Comparison of ENCODE assay signal across 12 cellular contexts in genomic region chr10:48535416-48536225, GRCh38.
A peak's percentile ranks its signal among the peaks of the same experiment; 100 is the strongest.
DNase-seq lines count a peak whose midpoint lies in the region; ATAC-seq and TF ChIP-seq lines count a peak whose summit lies in the region.
"Had no signal": no experiment of that assay in that cellular context is flagged by ENCODE, and none has a peak within 500 bp of the region (broad histone marks: within the 10 kb centered on the region; RNA-seq: fewer than 3 reads in every experiment).

No MANE protein-coding gene starts in this region.

- peaks cover 18% of the 10 kb centered on the region for H3K4me1 Mint-ChIP-seq in endodermal cell

- no peaks in the 10 kb centered on the region for H3K9me3 ChIP-seq in MM.1S (replicated peaks; ENCODE audit: insufficient read depth, low read length)
- H3K9me3 ChIP-seq in endodermal cell (ENCODE audit: control insufficient read depth, low read length): no peaks in the 10 kb centered on the region
- no peaks in the 10 kb centered on the region for H3K9me3 ChIP-seq in aorta (ENCODE audit: control insufficient read depth, low read length)
- H3K9me3 ChIP-seq in transverse colon: no peaks in the 10 kb centered on the region

- no peaks in the 10 kb centered on the region for H3K9me2 ChIP-seq in MM.1S (replicated peaks; ENCODE audit: insufficient read depth, low read length)

- peak overlapping the region; percentile 33 for H2AFZ ChIP-seq in MM.1S (ENCODE audit: low read length)

- H3F3A ChIP-seq in MM.1S (ENCODE audit: insufficient read depth, low read length): no peaks in the 10 kb centered on the region

- ATAC-seq in aorta (ENCODE audit: low FRiP score) (no peak), HG03196 (IDR thresholded peaks at IDR 0.05; ENCODE audit: unreplicated experiment) (no peak)

- no peak for TF ChIP-seq EP300 in transverse colon (IDR thresholded peaks at IDR 0.05; ENCODE audit: low read depth)

- no peak for TF ChIP-seq POLR2A in transverse colon (IDR thresholded peaks at IDR 0.05)

- H3K27ac ChIP-seq in MM.1S (ENCODE audit: low read length) (no peak overlapping the region), endodermal cell (ENCODE audit: low read depth, low read length) (no peak overlapping the region), aorta (ENCODE audit: low read depth in 1 of 2, low read length in 2 of 2) (no peak overlapping the region), transverse colon (no peak overlapping the region)
- H3K27ac ChIP-seq: C4-2B had no signal

- no peaks in the 10 kb centered on the region for H4K20me1 ChIP-seq in MM.1S (ENCODE audit: insufficient read depth, low read length)

- DNase-seq in MM.1S (peak; percentile 66), endodermal cell (peak; percentile 80), retinal pigment epithelial cell (ENCODE audit: low read depth) (no peak), aorta (no peak), transverse colon (no peak), A172 (ENCODE audit: low spot score) (no peak)
- DNase-seq: activated naive CD4-positive, alpha-beta T cell treated with anti-CD3 and anti-CD28 coated beads for 36 hours; NCI-H1105 treated with DMSO at 0.1 percent for 48 hours had no signal

- H3K4me1 ChIP-seq in MM.1S (ENCODE audit: low read length): peaks cover 12% of the 10 kb centered on the region
- peaks cover 15% of the 10 kb centered on the region for H3K4me1 ChIP-seq in endodermal cell (ENCODE audit: control insufficient read depth, insufficient read depth, low read length)
- no peaks in the 10 kb centered on the region for H3K4me1 ChIP-seq in aorta (ENCODE audit: control insufficient read depth in 1 of 2, insufficient read depth in 2 of 2, low read length in 2 of 2)
- H3K4me1 ChIP-seq in transverse colon: no peaks in the 10 kb centered on the region

- 92 to 96% methylated on average over 8 to 13 of the region's 13 CpGs for WGBS in endodermal cell (ENCODE audit: insufficient coverage in 1 of 2, insufficient read length in 1 of 2), 2 experiments
- 90 to 93% methylated on average over 13 of the region's 13 CpGs for WGBS in aorta, 2 donors
- WGBS in transverse colon (ENCODE audit: low coverage in 1 of 2), 2 donors: 83 to 90% methylated on average over 2 to 13 of the region's 13 CpGs

- no peaks in the 10 kb centered on the region for H3K36me3 Mint-ChIP-seq in endodermal cell (ENCODE audit: low read depth)
- H3K36me3 Mint-ChIP-seq: IgD-negative memory B cell had no signal

- H3K4me3 Mint-ChIP-seq in endodermal cell: no peak overlapping the region
- H3K4me3 Mint-ChIP-seq: activated naive CD4-positive, alpha-beta T cell treated with anti-CD3 and anti-CD28 coated beads for 36 hours; IgD-negative memory B cell had no signal

- H3K4me3 ChIP-seq in MM.1S (ENCODE audit: low read length): no peak overlapping the region
- H3K4me3 ChIP-seq in endodermal cell (ENCODE audit: low read length): no peak overlapping the region
- no peak overlapping the region for H3K4me3 ChIP-seq in retinal pigment epithelial cell (ENCODE audit: low read length)
- H3K4me3 ChIP-seq in aorta (ENCODE audit: low read length in 2 of 2): no peak overlapping the region
- H3K4me3 ChIP-seq in transverse colon: no peak overlapping the region

- in situ Hi-C loops in transverse colon (cut with MboI; ENCODE audit: low pct_ligation_motif_present in 1 of 4, low pct_unique_long_range_greater_than_20kb in 1 of 4, low sequenced_read_pairs in 3 of 4): loop anchor here in 1 of 4 donors (25.0 kb wide), 1 partner anchor 173 kb away; no protein-coding TSS in a partner anchor

- no peaks in the 10 kb centered on the region for H3K36me3 ChIP-seq in MM.1S (replicated peaks; ENCODE audit: insufficient read depth, low read length)
- H3K36me3 ChIP-seq in endodermal cell (ENCODE audit: control insufficient read depth, insufficient read depth, low read length): no peaks in the 10 kb centered on the region
- no peaks in the 10 kb centered on the region for H3K36me3 ChIP-seq in aorta (ENCODE audit: control insufficient read depth in 1 of 2, insufficient read depth in 2 of 2, low read length in 1 of 2)
- no peaks in the 10 kb centered on the region for H3K36me3 ChIP-seq in transverse colon

- H3K79me2 ChIP-seq in MM.1S (ENCODE audit: low read length): no peaks in the 10 kb centered on the region

- H3K9me3 Mint-ChIP-seq in endodermal cell: no peaks in the 10 kb centered on the region
- H3K9me3 Mint-ChIP-seq: activated naive CD4-positive, alpha-beta T cell treated with anti-CD3 and anti-CD28 coated beads for 36 hours; IgD-negative memory B cell had no signal

- H3K9ac ChIP-seq in MM.1S (ENCODE audit: low read length) (no peak overlapping the region), endodermal cell (ENCODE audit: extremely low read depth, low read length, poor library complexity, severe bottlenecking) (no peak overlapping the region)

- H3K27me3 ChIP-seq in MM.1S (replicated peaks; ENCODE audit: insufficient read depth, low read length): no peaks in the 10 kb centered on the region
- H3K27me3 ChIP-seq in endodermal cell (ENCODE audit: control insufficient read depth, insufficient read depth, low read length, poor library complexity, severe bottlenecking): no peaks in the 10 kb centered on the region
- no peaks in the 10 kb centered on the region for H3K27me3 ChIP-seq in aorta (ENCODE audit: control insufficient read depth in 1 of 2, insufficient read depth in 2 of 2, low read length in 1 of 2)
- H3K27me3 ChIP-seq in transverse colon: no peaks in the 10 kb centered on the region

- intact Hi-C loops in aorta (cut with DNase I): no loop called here
- intact Hi-C loops in transverse colon (cut with DNase I; ENCODE audit: low total_unique reads): no loop called here

- H3K4me2 ChIP-seq in MM.1S (ENCODE audit: low read depth, low read length): 0 out of 2 replicates have a peak overlapping the region, but pooled peaks have one; percentile 11

- H3K27ac Mint-ChIP-seq in endodermal cell: no peak overlapping the region
- H3K27ac Mint-ChIP-seq: activated naive CD4-positive, alpha-beta T cell treated with anti-CD3 and anti-CD28 coated beads for 36 hours; IgD-negative memory B cell had no signal

- TF ChIP-seq CTCF in GM12873 (IDR thresholded peaks at IDR 0.05; ENCODE audit: insufficient read depth, low read depth, low read length, missing control alignments) (peak; percentile 38), MM.1S (IDR thresholded peaks at IDR 0.05; ENCODE audit: low read length) (peak; percentile 41), endodermal cell (conservative IDR thresholded peaks at IDR 0.05) (peak; percentile 70), retinal pigment epithelial cell (conservative IDR thresholded peaks at IDR 0.05; ENCODE audit: low read depth, low read length) (peak; percentile 20), transverse colon (IDR thresholded peaks at IDR 0.05) (no peak)

- H3K27me3 Mint-ChIP-seq in endodermal cell (ENCODE audit: insufficient read depth): no peaks in the 10 kb centered on the region

Comparison
In these comparisons a context has a peak if more than half of its experiments do, and no peak if none do; other contexts are left out.
1. CTCF ChIP-seq: peak in GM12873 (single experiment), MM.1S (single experiment), endodermal cell (single experiment) and retinal pigment epithelial cell (single experiment); none in transverse colon (0 of 5).
2. DNase-seq: peak in MM.1S (single experiment) and endodermal cell (single experiment); none in retinal pigment epithelial cell (single experiment), aorta (0 of 2), transverse colon (single experiment) and A172 (single experiment).